ENCODE assay signal across 1 cellular context in the genomic region with DNA sequence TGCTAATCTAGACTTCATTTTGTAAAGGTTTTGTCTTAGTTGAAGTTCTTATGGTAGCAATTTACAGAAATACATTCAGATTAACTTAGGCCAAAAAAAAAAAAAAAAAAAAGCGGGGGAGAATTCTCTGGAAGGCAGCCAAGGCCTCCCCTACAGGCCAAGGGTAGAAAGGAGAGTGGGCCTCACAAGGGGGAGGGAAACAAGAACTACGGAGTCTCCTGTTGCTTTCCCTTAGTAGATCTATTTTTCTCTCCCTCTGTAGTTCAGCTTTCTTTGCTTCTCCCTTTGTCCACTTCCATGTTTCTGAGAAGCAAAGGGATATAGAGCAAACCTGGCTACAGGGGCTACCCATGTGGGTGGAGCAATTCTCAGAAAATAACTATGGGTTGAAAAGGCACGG.
TF ChIP-seq lines count a peak whose summit lies in the region.

No MANE protein-coding gene starts in this region.

TF ChIP-seq in H1, 55 proteins besides CTCF, POLR2A, EP300 and RAD21:
- peak; percentile 29 for TF ChIP-seq ASH2L (IDR thresholded peaks at IDR 0.05; ENCODE audit: low read length)
- no peak for TF ChIP-seq HDAC6 (IDR thresholded peaks at IDR 0.05; ENCODE audit: low read depth, low read length)
- peak; percentile 37; the same call in 1 of the 2 replicates for TF ChIP-seq SP1 (IDR thresholded peaks at IDR 0.05; ENCODE audit: low read depth, low read length)
- TF ChIP-seq, protein P1, sequence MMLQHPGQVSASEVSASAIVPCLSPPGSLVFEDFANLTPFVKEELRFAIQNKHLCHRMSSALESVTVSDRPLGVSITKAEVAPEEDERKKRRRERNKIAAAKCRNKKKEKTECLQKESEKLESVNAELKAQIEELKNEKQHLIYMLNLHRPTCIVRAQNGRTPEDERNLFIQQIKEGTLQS (IDR thresholded peaks at IDR 0.05; ENCODE audit: insufficient read depth, low read depth, low read length) = no peak
- TF ChIP-seq JUND (IDR thresholded peaks at IDR 0.05; ENCODE audit: low read length) = no peak
TF ChIP-seq in H1: peak in this region for 2.
